23 cellular contexts compared by ENCODE assay signal in the genomic region with DNA sequence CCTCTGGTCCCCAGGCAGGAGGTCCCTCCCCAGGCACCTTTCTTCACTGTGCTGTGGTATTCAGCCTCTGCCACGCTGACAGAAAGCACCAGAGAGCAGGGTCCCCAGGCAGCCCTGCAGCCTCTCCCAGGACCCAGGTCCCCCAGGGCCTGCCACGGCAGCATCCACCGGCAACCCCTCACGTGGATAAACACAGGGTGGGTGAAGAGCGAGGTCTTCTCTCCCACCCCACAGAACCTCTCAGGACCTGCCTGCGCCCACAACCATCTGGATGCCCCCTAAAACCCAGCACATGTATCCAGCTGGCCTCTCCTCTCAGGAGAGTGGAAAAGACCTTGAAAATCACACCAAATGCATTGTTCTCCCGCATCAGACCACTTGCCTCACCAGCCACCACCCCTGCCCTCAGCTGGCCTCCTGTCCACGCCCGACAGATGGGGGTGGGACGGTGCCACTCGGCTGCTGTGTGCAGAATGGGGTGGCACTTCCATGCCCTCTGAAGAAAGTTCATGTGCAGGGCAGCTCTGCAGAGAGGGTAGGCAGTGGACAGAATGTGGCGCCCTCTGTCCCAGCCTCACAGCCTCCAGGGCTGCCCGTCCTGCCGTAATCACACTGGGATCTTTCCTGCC. TPM values are rescaled to one million over a fixed set of nuclear protein-coding genes. Genes with fewer than 3 reads are reported as not detected.
A peak's percentile ranks its signal among the peaks of the same experiment; 100 is the strongest.
DNase-seq lines count a peak whose midpoint lies in the region; ATAC-seq and TF ChIP-seq lines count a peak whose summit lies in the region.
"Had no signal": no experiment of that assay in that cellular context is flagged by ENCODE, and none has a peak within 500 bp of the region (broad histone marks: within the 10 kb centered on the region; RNA-seq: fewer than 3 reads in every experiment).

No MANE protein-coding gene starts in this region.

- no peak for TF ChIP-seq CTCF in H9 (conservative IDR thresholded peaks at IDR 0.05)

- peaks cover 12% of the 10 kb centered on the region in 2 experiments for H3K9me3 Mint-ChIP-seq in H9
- H3K9me3 Mint-ChIP-seq: CD8-positive, alpha-beta memory T cell had no signal

- H3K9ac ChIP-seq in BLaER1 (no peak overlapping the region), H9 (ENCODE audit: extremely low read depth, insufficient read length, low read length) (no peak overlapping the region), neuronal stem cell (ENCODE audit: low read depth, low read length, poor library complexity) (no peak overlapping the region)
- H3K9ac ChIP-seq: BLaER1 treated with 17β-estradiol and CSF1 and Interleukin-3, amounts not matched to agents 10 nM and 100 nM had no signal

- intact Hi-C loops in right cardiac atrium (cut with DNase I), result no loop called here

- H2BK12ac ChIP-seq in H9 (ENCODE audit: insufficient read length, low read depth, low read length), result no peak overlapping the region
- no peak overlapping the region for H2BK12ac ChIP-seq in neuronal stem cell (ENCODE audit: low read length)

- no peak overlapping the region for H2BK20ac ChIP-seq in H9 (ENCODE audit: low read depth, low read length, poor library complexity, severe bottlenecking)

- H4K20me1 ChIP-seq in BLaER1, result peaks cover 23% of the 10 kb centered on the region
- no peaks in the 10 kb centered on the region for H4K20me1 ChIP-seq in H9 (ENCODE audit: control insufficient read depth, insufficient read depth, insufficient read length)

- H2AK5ac ChIP-seq in H9 (ENCODE audit: insufficient read length, low read length), result no peak overlapping the region
- H2AK5ac ChIP-seq in neuronal stem cell (ENCODE audit: low read depth, low read length), result peak overlapping the region; percentile 37

- no peak overlapping the region for H3K56ac ChIP-seq in H9 (ENCODE audit: insufficient read length, low read depth, low read length)

- no peak overlapping the region for H2AFZ ChIP-seq in H9 (ENCODE audit: low read length)
- no peak overlapping the region for H2AFZ ChIP-seq in neuronal stem cell (ENCODE audit: low read length)

- no peak overlapping the region for H2BK120ac ChIP-seq in H9 (ENCODE audit: low read depth, low read length, poor library complexity, severe bottlenecking)
- peak overlapping the region; percentile 61 for H2BK120ac ChIP-seq in neuronal stem cell (ENCODE audit: low read depth, low read length)

- H3K9me3 ChIP-seq in BLaER1 (no peaks in the 10 kb centered on the region), H9 (ENCODE audit: control insufficient read depth, low read depth, low read length) (no peaks in the 10 kb centered on the region), right cardiac atrium (ENCODE audit: control insufficient read depth, low read length) (no peaks in the 10 kb centered on the region), neuronal stem cell (replicated peaks in 1 of 2; ENCODE audit: control insufficient read depth in 2 of 2, insufficient read depth in 1 of 2, low read depth in 1 of 2, low read length in 2 of 2) (no peaks in the 10 kb centered on the region)

- H4K5ac ChIP-seq in H9 (ENCODE audit: insufficient read length, low read depth, low read length), result no peak overlapping the region

- H3K27ac ChIP-seq in BLaER1 (no peak overlapping the region), H9 (ENCODE audit: insufficient read length, low read depth, low read length) (no peak overlapping the region), right cardiac atrium (ENCODE audit: low read length) (no peak overlapping the region), neuronal stem cell (replicated peaks; ENCODE audit: low read length) (no peak overlapping the region)
- H3K27ac ChIP-seq: BLaER1 treated with 17β-estradiol and CSF1 and Interleukin-3, amounts not matched to agents 10 nM and 100 nM; SK-N-MC had no signal

- H3K23ac ChIP-seq in H9 (ENCODE audit: insufficient read length, low read depth, low read length), result no peak overlapping the region
- no peak overlapping the region for H3K23ac ChIP-seq in neuronal stem cell (ENCODE audit: low read depth, low read length, poor library complexity)

- H3K4me3 ChIP-seq in BLaER1 (no peak overlapping the region), right cardiac atrium (ENCODE audit: low read length) (no peak overlapping the region), neuronal stem cell (ENCODE audit: low read length in 2 of 2) (no peak overlapping the region)
- H3K4me3 ChIP-seq: BLaER1 treated with 17β-estradiol and CSF1 and Interleukin-3, amounts not matched to agents 10 nM and 100 nM; SK-N-MC had no signal

- H3K4me1 ChIP-seq in BLaER1 (peaks cover 78% of the 10 kb centered on the region), H9 (ENCODE audit: insufficient read depth, low read length) (no peaks in the 10 kb centered on the region), right cardiac atrium (ENCODE audit: control insufficient read depth, insufficient read depth, low read length) (no peaks in the 10 kb centered on the region), neuronal stem cell (ENCODE audit: control insufficient read depth in 2 of 2, insufficient read depth in 1 of 2, low read depth in 1 of 2, low read length in 2 of 2) (peaks cover 4 to 7% of the 10 kb centered on the region in 2 donors)

- ATAC-seq in right cardiac atrium, result no peak
- no peak for ATAC-seq in GM18502 (IDR thresholded peaks at IDR 0.05; ENCODE audit: poor library complexity, unreplicated experiment)

- H3K36me3 Mint-ChIP-seq in H9 (ENCODE audit: insufficient read depth in 1 of 3, low read depth in 3 of 3), result peaks cover 3 to 10% (median 5%) of the 10 kb centered on the region in 3 experiments; a peak in 5 of 7 replicates
- H3K36me3 Mint-ChIP-seq: CD8-positive, alpha-beta memory T cell had no signal

- H4K8ac ChIP-seq in H9 (replicated peaks; ENCODE audit: insufficient read length, low read depth, low read length), result no peak overlapping the region
- no peak overlapping the region for H4K8ac ChIP-seq in neuronal stem cell (ENCODE audit: low read depth, low read length)

- H2BK15ac ChIP-seq in H9 (ENCODE audit: low read depth, low read length), result no peak overlapping the region
- peak overlapping the region; percentile 26 for H2BK15ac ChIP-seq in neuronal stem cell (ENCODE audit: low read length)

- H3K4me2 ChIP-seq in BLaER1 (peak overlapping the region; percentile 98; the same call in 1 of the 2 replicates), H9 (ENCODE audit: insufficient read depth, insufficient read length, low read length) (no peak overlapping the region), neuronal stem cell (ENCODE audit: insufficient read depth, low read length, poor library complexity, severe bottlenecking) (no peak overlapping the region)

- no peaks in the 10 kb centered on the region for H3K79me2 ChIP-seq in H9 (ENCODE audit: insufficient read depth, low read length)

- H3K4ac ChIP-seq in H9 (ENCODE audit: low read depth, low read length), result no peak overlapping the region
- H3K4ac ChIP-seq in neuronal stem cell (ENCODE audit: low read length), result peak overlapping the region; percentile 23

- H3K79me1 ChIP-seq in H9 (ENCODE audit: insufficient read depth, low read depth, low read length, poor library complexity, severe bottlenecking) (no peaks in the 10 kb centered on the region), neuronal stem cell (ENCODE audit: low read depth, low read length) (no peaks in the 10 kb centered on the region)

- H4K91ac ChIP-seq in H9 (ENCODE audit: insufficient read length, low read depth, low read length), result no peak overlapping the region
- no peak overlapping the region for H4K91ac ChIP-seq in neuronal stem cell (ENCODE audit: low read depth, low read length, poor library complexity)

- no peaks in the 10 kb centered on the region for H3K23me2 ChIP-seq in H9 (ENCODE audit: insufficient read length, low read depth, low read length, poor library complexity, severe bottlenecking)

- DNase-seq in H9 (no peak), right cardiac atrium (peak; percentile 7 to 33 (median 29)), neuronal stem cell (ENCODE audit: low spot score) (no peak), GDM1 (lab: John Stamatoyannopoulos, UW) (no peak), C1 segment of cervical spinal cord (lab: John Stamatoyannopoulos, UW) (no peak)
- DNase-seq: CD8-positive, alpha-beta memory T cell; Kasumi-1; MM.1S; NCI-H1048; NCI-H1417 treated with DMSO at 0.1 percent for 48 hours; NCI-H187 treated with DMSO at 0.1 percent for 48 hours; NCI-H2107; NCI-H446 treated with DMSO at 0.1 percent for 48 hours; NCI-H526 treated with DMSO at 0.1 percent for 48 hours; OCI-M1; SHP77 had no signal

- H3K36me3 ChIP-seq in BLaER1 (no peaks in the 10 kb centered on the region), neuronal stem cell (replicated peaks in 1 of 2; ENCODE audit: control insufficient read depth in 2 of 2, insufficient read depth in 2 of 2, low read length in 2 of 2) (no peaks in the 10 kb centered on the region)
- H3K36me3 ChIP-seq: BLaER1 treated with 17β-estradiol and CSF1 and Interleukin-3, amounts not matched to agents 10 nM and 100 nM had no signal

- H3K27me3 ChIP-seq in BLaER1, result no peaks in the 10 kb centered on the region
- no peaks in the 10 kb centered on the region for H3K27me3 ChIP-seq in H9 (ENCODE audit: insufficient read depth, low read length)
- no peaks in the 10 kb centered on the region for H3K27me3 ChIP-seq in right cardiac atrium (ENCODE audit: control insufficient read depth, insufficient read depth)
- peaks cover 0 to 25% (median 3%) of the 10 kb centered on the region in 3 experiments for H3K27me3 ChIP-seq in neuronal stem cell (ENCODE audit: control insufficient read depth in 3 of 3, insufficient read depth in 3 of 3, low read depth in 1 of 3, low read length in 3 of 3)

- H3K18ac ChIP-seq in H9 (ENCODE audit: insufficient read length, low read depth, low read length) (no peak overlapping the region), neuronal stem cell (ENCODE audit: low read length) (peak overlapping the region; percentile 64)

- no CpG with 5 or more reads among the region's 14 CpGs for WGBS in H9 (ENCODE audit: extremely low coverage, insufficient read length, low lambda C conversion rate)
- WGBS in right cardiac atrium, result 73% methylated on average over 14 of the region's 14 CpGs
- WGBS in neuronal stem cell (ENCODE audit: extremely low coverage in 2 of 2, insufficient read length in 2 of 2, insufficient replicate concordance in 1 of 2), 2 donors, result no CpG with 5 or more reads among the region's 14 CpGs

- no peak overlapping the region for H3K4me3 Mint-ChIP-seq in H9
- H3K4me3 Mint-ChIP-seq: CD8-positive, alpha-beta memory T cell had no signal

- H3K4me1 Mint-ChIP-seq in H9, result peaks cover 7 to 14% of the 10 kb centered on the region in 2 experiments
- H3K4me1 Mint-ChIP-seq: CD8-positive, alpha-beta memory T cell had no signal

- H2BK5ac ChIP-seq in H9 (ENCODE audit: insufficient read length, low read length) (no peak overlapping the region), neuronal stem cell (ENCODE audit: low read length) (no peak overlapping the region)

- no peak overlapping the region for H3K14ac ChIP-seq in H9 (ENCODE audit: insufficient read depth, low read length)
- H3K14ac ChIP-seq in neuronal stem cell (ENCODE audit: low read length), result peak overlapping the region; percentile 97

- H3K27me3 Mint-ChIP-seq in H9 (ENCODE audit: low read depth), result peaks cover 8% of the 10 kb centered on the region

- no peak overlapping the region for H3T11ph ChIP-seq in H9 (ENCODE audit: low read length)

- H3K27ac Mint-ChIP-seq in H9, result peak overlapping the region in 2 of 3 experiments; percentile 18 to 48; a peak in 2 of 7 replicates
- H3K27ac Mint-ChIP-seq: CD8-positive, alpha-beta memory T cell had no signal

RNA-seq across cellular contexts. Expression of a gene that starts 4.0 kb away (rescaled TPM):
- total RNA-seq in H9 (2021) (not detected in 2 replicates), right cardiac atrium (under 1 TPM in 1 of 4 donors, not detected in 3; 0.03 TPM)
- not detected for polyA plus RNA-seq in right cardiac atrium
- not detected for polyA plus RNA-seq in neuronal stem cell (2013, experiment 1 of 2)
- not detected for polyA plus RNA-seq in neuronal stem cell (2013, experiment 2 of 2)
- total RNA-seq: A673; CD8-positive, alpha-beta memory T cell; Daoy; H4 had no signal
- polyA plus RNA-seq: CD8-positive, alpha-beta memory T cell had no signal

RNA-seq across cellular contexts. Expression of a gene that starts 6.1 kb away (rescaled TPM):
- total RNA-seq in H9 (2021), result 0.15 and 0.37 TPM in 2 replicates
- total RNA-seq in right cardiac atrium, result not detected
- not detected for polyA plus RNA-seq in right cardiac atrium
- not detected for polyA plus RNA-seq in neuronal stem cell (2013, experiment 1 of 2)
- polyA plus RNA-seq in neuronal stem cell (2013, experiment 2 of 2), result not detected
- total RNA-seq: A673; CD8-positive, alpha-beta memory T cell; Daoy; H4 had no signal
- polyA plus RNA-seq: CD8-positive, alpha-beta memory T cell had no signal

RNA-seq across cellular contexts. Expression of a gene that starts 33.5 kb away (rescaled TPM):
- total RNA-seq in H9 (2021), result not detected in 2 replicates
- total RNA-seq in right cardiac atrium, result not detected
- 0.14 TPM for polyA plus RNA-seq in right cardiac atrium
- polyA plus RNA-seq in neuronal stem cell (2013, experiment 1 of 2), result not detected
- polyA plus RNA-seq in neuronal stem cell (2013, experiment 2 of 2), result not detected
- total RNA-seq: A673; CD8-positive, alpha-beta memory T cell; Daoy; H4 had no signal
- polyA plus RNA-seq: CD8-positive, alpha-beta memory T cell had no signal

Comparison
In these comparisons a context has a peak if more than half of its experiments do, and no peak if none do; other contexts are left out.
1. DNase-seq: peak in right cardiac atrium (3 of 3); none in H9 (single experiment), neuronal stem cell (single experiment), GDM1 (single experiment) and C1 segment of cervical spinal cord (0 of 14).